In genomic region chr1:151146072-151146415, GRCh38 we compare ENCODE assay signal across 9 cellular contexts. TPM values are rescaled to one million over a fixed set of nuclear protein-coding genes. Genes with fewer than 3 reads are reported as not detected.
DNase-seq lines count a peak whose midpoint lies in the region; ATAC-seq and TF ChIP-seq lines count a peak whose summit lies in the region.
"Had no signal": no experiment of that assay in that cellular context is flagged by ENCODE, and none has a peak within 500 bp of the region (broad histone marks: within the 10 kb centered on the region; RNA-seq: fewer than 3 reads in every experiment).

No MANE protein-coding gene starts in this region.

- H3F3A ChIP-seq in DOHH2 (ENCODE audit: control insufficient read depth, insufficient read depth), result 0 out of 2 replicates have a peak, but pooled peaks cover 2% of the 10 kb centered on the region

- TF ChIP-seq CTCF in DOHH2 (IDR thresholded peaks at IDR 0.05; ENCODE audit: low read depth, low read length, poor library complexity, severe bottlenecking) (no peak), chondrocyte (IDR thresholded peaks at IDR 0.05) (no peak), mucosa of descending colon (IDR thresholded peaks at IDR 0.05) (no peak)

- H3K9me3 Mint-ChIP-seq in IgD-negative memory B cell (no peaks in the 10 kb centered on the region), chondrocyte (ENCODE audit: low read depth) (no peaks in the 10 kb centered on the region)

- no peaks in the 10 kb centered on the region for H3K9me2 ChIP-seq in DOHH2 (replicated peaks; ENCODE audit: control insufficient read depth, low read length)

- H3K4me3 ChIP-seq in DOHH2 (ENCODE audit: low read length), result peak overlapping the region; percentile 73
- peak overlapping the region; percentile 35 for H3K4me3 ChIP-seq in mucosa of descending colon

- H3K36me3 ChIP-seq in DOHH2 (ENCODE audit: control insufficient read depth, low read length) (no peaks in the 10 kb centered on the region), mucosa of descending colon (ENCODE audit: low read depth) (no peaks in the 10 kb centered on the region)

- no peak for DNase-seq in chondrocyte (ENCODE audit: low spot score)
- no peak for DNase-seq in mucosa of descending colon
- DNase-seq in stimulated activated CD4-positive, alpha-beta T cell treated with anti-CD3 and anti-CD28 coated beads, Interleukin-12 subunit alpha, Interleukin-12 subunit beta, amount 100 ng/mL, for 4 hours, result no peak
- no peak for DNase-seq in iPS-NIHi11 (ENCODE audit: low spot score)
- no peak for DNase-seq in activated effector memory CD4-positive, alpha-beta T cell treated with Interleukin-2 at 50 U/mL for 16 hours

- peak overlapping the region in 1 of 3 donors; percentile 69 for H3K27ac Mint-ChIP-seq in IgD-negative memory B cell
- H3K27ac Mint-ChIP-seq in chondrocyte (ENCODE audit: unreplicated experiment), result no peak overlapping the region

- H3K9me3 ChIP-seq in DOHH2 (ENCODE audit: control insufficient read depth, insufficient read depth, low read length) (no peaks in the 10 kb centered on the region), mucosa of descending colon (no peaks in the 10 kb centered on the region)

- peaks cover 57% of the 10 kb centered on the region for H3K4me1 ChIP-seq in DOHH2 (ENCODE audit: control insufficient read depth, low read length)
- H3K4me1 ChIP-seq in mucosa of descending colon (ENCODE audit: low read depth), result peaks cover 11% of the 10 kb centered on the region

- H3K79me2 ChIP-seq in DOHH2 (ENCODE audit: control insufficient read depth, low read length), result no peaks in the 10 kb centered on the region

- H3K27me3 Mint-ChIP-seq in IgD-negative memory B cell (peaks cover 4% of the 10 kb centered on the region), chondrocyte (ENCODE audit: low read depth) (no peaks in the 10 kb centered on the region)

- H3K36me3 Mint-ChIP-seq in IgD-negative memory B cell, result no peaks in the 10 kb centered on the region
- peaks cover 2% of the 10 kb centered on the region for H3K36me3 Mint-ChIP-seq in chondrocyte (ENCODE audit: low read depth)

- no peaks in the 10 kb centered on the region for H4K20me1 ChIP-seq in DOHH2 (ENCODE audit: control insufficient read depth, insufficient read depth, low read depth, low read length)

- ATAC-seq in mucosa of descending colon, result peak; percentile 9
- ATAC-seq in GM18870 (IDR thresholded peaks at IDR 0.05; ENCODE audit: unreplicated experiment), result no peak

- intact Hi-C loops in mucosa of descending colon (cut with DNase I, micrococcal nuclease), result no loop called here

- peaks cover 0 to 10% (median 10%) of the 10 kb centered on the region in 3 donors for H3K4me1 Mint-ChIP-seq in IgD-negative memory B cell
- peaks cover 36% of the 10 kb centered on the region for H3K4me1 Mint-ChIP-seq in chondrocyte (ENCODE audit: low read depth)

- peak overlapping the region; percentile 91 for H3K4me2 ChIP-seq in DOHH2 (ENCODE audit: low read length)

- no peaks in the 10 kb centered on the region for H3K27me3 ChIP-seq in DOHH2 (ENCODE audit: control insufficient read depth, low read length)

- no peak overlapping the region for H3K27ac ChIP-seq in DOHH2 (ENCODE audit: low read depth, low read length)

- H3K4me3 Mint-ChIP-seq in IgD-negative memory B cell (peak overlapping the region; percentile 84 to 97 (median 93)), chondrocyte (ENCODE audit: unreplicated experiment) (peak overlapping the region; percentile 88)

RNA-seq across cellular contexts. Expression of gene SEMA6C, which starts 0.4 kb away (rescaled TPM):
- not detected for polyA plus RNA-seq in IgD-negative memory B cell
- total RNA-seq in chondrocyte (7.0 to 9.2 TPM (median 8.9 TPM) in 3 replicates), mucosa of descending colon (1 to 10 TPM; 1.9 to 9.3 (median 4.3) TPM)

RNA-seq across cellular contexts. Expression of gene TNFAIP8L2, which starts 10.4 kb away (rescaled TPM):
- 16.1 TPM for polyA plus RNA-seq in IgD-negative memory B cell
- total RNA-seq in chondrocyte (not detected in 3 replicates), mucosa of descending colon (1 to 10 TPM; 1.3 to 2.8 (median 2.5) TPM)
- total RNA-seq: NCI-H460 had no signal

RNA-seq across cellular contexts. Expression of gene LYSMD1, which starts 19.7 kb away (rescaled TPM):
- polyA plus RNA-seq in IgD-negative memory B cell, result 0.69 TPM
- total RNA-seq in chondrocyte, result 9.3 to 10.0 TPM (median 9.9 TPM) in 3 replicates
- total RNA-seq in mucosa of descending colon, result 10 to 100 TPM in 2 of 3 donors, 1 to 10 TPM in 1; 7.6 to 14.0 (median 10.0) TPM

RNA-seq across cellular contexts. Expression of gene SCNM1, which starts 19.9 kb away (rescaled TPM):
- polyA plus RNA-seq in IgD-negative memory B cell, result 70.1 TPM
- total RNA-seq in chondrocyte (39.6 to 44.3 TPM (median 40.7 TPM) in 3 replicates), mucosa of descending colon (10 to 100 TPM; 27.9 to 37.8 (median 28.1) TPM)

RNA-seq across cellular contexts. Expression of gene TMOD4, which starts 29.7 kb away (rescaled TPM):
- polyA plus RNA-seq in IgD-negative memory B cell, result 1.0 TPM
- total RNA-seq in chondrocyte, result 0.60 to 1.9 TPM in 2 of 3 replicates, not detected in the other
- total RNA-seq in mucosa of descending colon, result 1 to 10 TPM in 2 of 3 donors, not detected in 1; 1.0 to 2.5 TPM
- total RNA-seq: NCI-H460 had no signal
